ENCODE assay signal across 15 cellular contexts in genomic region chr3:52530918-52531635, GRCh38. TPM values are rescaled to one million over a fixed set of nuclear protein-coding genes. Genes with fewer than 3 reads are reported as not detected.
DNase-seq lines count a peak whose midpoint lies in the region; ATAC-seq, FAIRE-seq and TF ChIP-seq lines count a peak whose summit lies in the region.
"Had no signal": no experiment of that assay in that cellular context is flagged by ENCODE, and none has a peak within 500 bp of the region (broad histone marks: within the 10 kb centered on the region; RNA-seq: fewer than 3 reads in every experiment).

No MANE protein-coding gene starts in this region.

- no peak for ATAC-seq in GM18909 (IDR thresholded peaks at IDR 0.05; ENCODE audit: poor library complexity, unreplicated experiment)
- no peak for ATAC-seq in GM18868 (IDR thresholded peaks at IDR 0.05; ENCODE audit: unreplicated experiment)

- no peaks in the 10 kb centered on the region for H3K27me3 ChIP-seq in endothelial cell of umbilical vein (ENCODE audit: control insufficient read depth in 2 of 2, insufficient read depth in 2 of 2, low read length in 2 of 2)
- H3K27me3 ChIP-seq in tibial artery: no peaks in the 10 kb centered on the region
- H3K27me3 ChIP-seq: thyroid gland had no signal

- H2AFZ ChIP-seq in endothelial cell of umbilical vein (ENCODE audit: low read depth, low read length): no peak overlapping the region

- no peak overlapping the region for H3K4me2 ChIP-seq in endothelial cell of umbilical vein (ENCODE audit: insufficient read depth, low read length)

- FAIRE-seq in endothelial cell of umbilical vein (lab: Jason Lieb, UNC): no peak

- no peak for TF ChIP-seq POLR2A in endothelial cell of umbilical vein (IDR thresholded peaks at IDR 0.05; ENCODE audit: low read depth, low read length)
- no peak for TF ChIP-seq POLR2A in lower leg skin (IDR thresholded peaks at IDR 0.05)

- DNase-seq in activated effector memory CD4-positive, alpha-beta T cell treated with anti-CD3 and anti-CD28 coated beads, Interleukin-2, amount 50 U/mL, for 16 hours: peak; percentile 60
- DNase-seq in activated effector memory CD4-positive, alpha-beta T cell treated with Interleukin-2 at 50 U/mL for 16 hours: no peak
- no peak for DNase-seq in endothelial cell of umbilical vein (ENCODE audit: low read depth, low spot score)
- DNase-seq in lower leg skin (ENCODE audit: low spot score in 2 of 2): peak; percentile 13 to 85
- DNase-seq in tibial artery: peak in 1 of 2 donors; percentile 78
- no peak for DNase-seq in SHP77 (lab: John Stamatoyannopoulos, UW)
- DNase-seq: cortex of kidney, foreskin melanocyte, mammary epithelial cell, NCI-H1092, NCI-H748 treated with DMSO at 0.1 percent for 48 hours, thyroid gland had no signal

- no peaks in the 10 kb centered on the region for H3K9me1 ChIP-seq in endothelial cell of umbilical vein (replicated peaks; ENCODE audit: control insufficient read depth, extremely low read depth, insufficient read depth, low read length)

- POLR2A ChIA-PET in endothelial cell of umbilical vein (lab: Charles Lee): no interaction called here

- BruUV-seq in endothelial cell of umbilical vein (replicated peaks; lab: Mats Ljungman, UMichigan): no TSS peak

- no peak for TF ChIP-seq CTCF in endothelial cell of umbilical vein (IDR thresholded peaks at IDR 0.05; ENCODE audit: extremely low read depth in 1 of 2, insufficient read depth in 1 of 2, low read depth in 1 of 2, low read length in 2 of 2)
- TF ChIP-seq CTCF in lower leg skin (IDR thresholded peaks at IDR 0.05): no peak
- TF ChIP-seq CTCF in tibial artery (IDR thresholded peaks at IDR 0.05): no peak

- peak overlapping the region; percentile 92 for H3K27ac ChIP-seq in endothelial cell of umbilical vein (ENCODE audit: insufficient read depth, low read depth, low read length)
- H3K27ac ChIP-seq in tibial artery: peak overlapping the region; percentile 58 to 79

- WGBS in lower leg skin, 2 donors: 16 to 42% methylated on average over 4 to 7 of the region's 8 CpGs

- H3K4me1 ChIP-seq in endothelial cell of umbilical vein (ENCODE audit: control insufficient read depth, extremely low read depth, insufficient read depth, low read length) (peaks cover 41% of the 10 kb centered on the region), tibial artery (peaks cover 0 to 75% (median 60%) of the 10 kb centered on the region in 4 donors)

- CTCF ChIA-PET in endothelial cell of umbilical vein (lab: Charles Lee): interaction anchor here (0.6 kb wide), 1 partner anchor 232 kb away, joined by 3 read pairs; no protein-coding TSS in a partner anchor

- H4K20me1 ChIP-seq in endothelial cell of umbilical vein (replicated peaks; ENCODE audit: control insufficient read depth, extremely low read depth, insufficient read depth, low read length): no peaks in the 10 kb centered on the region

- H3K4me3 ChIP-seq in endothelial cell of umbilical vein (replicated peaks in 1 of 3; ENCODE audit: insufficient read depth in 1 of 3, low read depth in 1 of 3, low read length in 3 of 3) (no peak overlapping the region), lower leg skin (ENCODE audit: low read depth, poor library complexity, severe bottlenecking) (no peak overlapping the region), tibial artery (no peak overlapping the region)
- H3K4me3 ChIP-seq: thyroid gland had no signal

- peaks cover 41% of the 10 kb centered on the region for H3K79me2 ChIP-seq in endothelial cell of umbilical vein (ENCODE audit: control insufficient read depth, insufficient read depth, low read length)

- intact Hi-C loops in endothelial cell of umbilical vein (cut with micrococcal nuclease) (no loop called here), lower leg skin (cut with DNase I; ENCODE audit: low total_unique reads) (no loop called here), tibial artery (cut with DNase I; ENCODE audit: low total_unique reads) (loop anchor here (10.0 kb wide), 1 partner anchor 56 kb away; no protein-coding TSS in a partner anchor)

- dilution Hi-C loops in endothelial cell of umbilical vein (cut with MboI; ENCODE audit: extremely low pct_ligation_motif_present, low sequenced_read_pairs): no loop called here

- no peaks in the 10 kb centered on the region for H3K9me3 ChIP-seq in endothelial cell of umbilical vein (replicated peaks; ENCODE audit: control insufficient read depth, insufficient read depth, low read length)
- no peaks in the 10 kb centered on the region for H3K9me3 ChIP-seq in tibial artery
- H3K9me3 ChIP-seq: thyroid gland had no signal

- H3K36me3 ChIP-seq in endothelial cell of umbilical vein (ENCODE audit: control insufficient read depth in 2 of 2, extremely low read depth in 1 of 2, insufficient read depth in 2 of 2, low read length in 2 of 2) (peaks cover 0 to 24% of the 10 kb centered on the region in 2 experiments), tibial artery (peaks cover 0 to 23% (median 11%) of the 10 kb centered on the region in 3 donors)

- H3K9ac ChIP-seq in endothelial cell of umbilical vein (replicated peaks; ENCODE audit: extremely low read depth, insufficient read depth, low read length): no peak overlapping the region

TF ChIP-seq in endothelial cell of umbilical vein, 7 proteins besides CTCF, POLR2A, EP300 and RAD21:
- TF ChIP-seq MAX (IDR thresholded peaks at IDR 0.05; ENCODE audit: insufficient read depth, insufficient read length) (no peak), MYC (IDR thresholded peaks at IDR 0.05; ENCODE audit: low read depth, low read length) (no peak), EZH2 (IDR thresholded peaks at IDR 0.05; ENCODE audit: borderline replicate concordance, low read depth, low read length, severe bottlenecking) (no peak), FOS (IDR thresholded peaks at IDR 0.05; ENCODE audit: borderline replicate concordance, insufficient read depth, low read length) (no peak), GATA2 (IDR thresholded peaks at IDR 0.05; ENCODE audit: insufficient read depth, insufficient read length, low read depth, low read length) (no peak), JUN (IDR thresholded peaks at IDR 0.05; ENCODE audit: borderline replicate concordance, insufficient read depth, insufficient read length, low read depth) (no peak), POLR2AphosphoS5 (IDR thresholded peaks at IDR 0.05; ENCODE audit: insufficient read depth, low read depth, low read length) (no peak)

RNA-seq across cellular contexts. Expression of gene NT5DC2, which starts 2.6 kb away (rescaled TPM):
- total RNA-seq in endothelial cell of umbilical vein (298 and 327 TPM in 2 replicates), lower leg skin (10 to 100 TPM; 40.3 to 61.4 (median 48.0) TPM)
- 402 and 516 TPM in 2 replicates for polyA plus RNA-seq in endothelial cell of umbilical vein
- polyA plus RNA-seq in endothelial cell of umbilical vein (2011; cell fraction: cytosol; rRNA removed): 255 and 292 TPM in 2 replicates
- 357 and 428 TPM in 2 replicates for polyA plus RNA-seq in endothelial cell of umbilical vein (2011; cell fraction: nucleus; rRNA removed)
- polyA plus RNA-seq in endothelial cell of umbilical vein (2012): 145 and 210 TPM in 2 replicates
- 347 and 373 TPM in 2 replicates for polyA minus RNA-seq in endothelial cell of umbilical vein
- 52.0 TPM for polyA minus RNA-seq in endothelial cell of umbilical vein (2011; cell fraction: cytosol; rRNA and poly(A)+ RNA removed)
- polyA minus RNA-seq in endothelial cell of umbilical vein (2011; cell fraction: nucleus; rRNA and poly(A)+ RNA removed): 114 and 115 TPM in 2 replicates

RNA-seq across cellular contexts. Expression of gene UQCC5, which starts 5.3 kb away (rescaled TPM):
- total RNA-seq in endothelial cell of umbilical vein: 22.6 and 34.6 TPM in 2 replicates
- polyA plus RNA-seq in endothelial cell of umbilical vein: 9.9 and 28.2 TPM in 2 replicates
- 28.9 and 42.1 TPM in 2 replicates for polyA plus RNA-seq in endothelial cell of umbilical vein (2011; cell fraction: cytosol; rRNA removed)
- polyA plus RNA-seq in endothelial cell of umbilical vein (2011; cell fraction: nucleus; rRNA removed): 2.6 and 33.3 TPM in 2 replicates
- 45.1 and 51.6 TPM in 2 replicates for polyA plus RNA-seq in endothelial cell of umbilical vein (2012)
- 7.4 and 8.1 TPM in 2 replicates for polyA minus RNA-seq in endothelial cell of umbilical vein
- 15.5 TPM for polyA minus RNA-seq in endothelial cell of umbilical vein (2011; cell fraction: cytosol; rRNA and poly(A)+ RNA removed)
- 5.8 and 6.4 TPM in 2 replicates for polyA minus RNA-seq in endothelial cell of umbilical vein (2011; cell fraction: nucleus; rRNA and poly(A)+ RNA removed)
- 10 to 100 TPM in 2 of 4 donors, 1 to 10 TPM in 2; 1.3 to 29.5 (median 6.3) TPM for total RNA-seq in lower leg skin

RNA-seq across cellular contexts. Expression of gene STAB1, which starts 35.9 kb away (rescaled TPM):
- total RNA-seq in endothelial cell of umbilical vein: 340 and 369 TPM in 2 replicates
- polyA plus RNA-seq in endothelial cell of umbilical vein: 369 and 413 TPM in 2 replicates
- 195 and 214 TPM in 2 replicates for polyA plus RNA-seq in endothelial cell of umbilical vein (2011; cell fraction: cytosol; rRNA removed)
- 2,566 and 2,674 TPM in 2 replicates for polyA plus RNA-seq in endothelial cell of umbilical vein (2011; cell fraction: nucleus; rRNA removed)
- polyA plus RNA-seq in endothelial cell of umbilical vein (2012): 262 and 312 TPM in 2 replicates
- polyA minus RNA-seq in endothelial cell of umbilical vein: 291 and 381 TPM in 2 replicates
- not detected for polyA minus RNA-seq in endothelial cell of umbilical vein (2011; cell fraction: cytosol; rRNA and poly(A)+ RNA removed)
- 622 and 778 TPM in 2 replicates for polyA minus RNA-seq in endothelial cell of umbilical vein (2011; cell fraction: nucleus; rRNA and poly(A)+ RNA removed)
- total RNA-seq in lower leg skin: 10 to 100 TPM; 10.1 to 23.9 (median 12.1) TPM
- total RNA-seq: SK-MEL-5 had no signal

Comparison
In these comparisons a context has a peak if more than half of its experiments do, and no peak if none do; other contexts are left out.
1. DNase-seq: peak in activated effector memory CD4-positive, alpha-beta T cell treated with anti-CD3 and anti-CD28 coated beads, Interleukin-2, amount 50 U/mL, for 16 hours (single experiment) and lower leg skin (2 of 2); none in activated effector memory CD4-positive, alpha-beta T cell treated with Interleukin-2 at 50 U/mL for 16 hours (single experiment), endothelial cell of umbilical vein (single experiment) and SHP77 (0 of 2).
2. RNA of gene STAB1, which starts 35.9 kb away (total RNA-seq): 340 to 369 TPM in endothelial cell of umbilical vein; 10.1 to 23.9 TPM in lower leg skin; every median in the first group is over 10 times any median in the second.